In genomic region chr2:30984141-30984540, GRCh38 we compare ENCODE assay signal across 21 cellular contexts.
"Had no signal": no experiment of that assay in that cellular context is flagged by ENCODE, and none has a peak within 500 bp of the region (broad histone marks: within the 10 kb centered on the region; RNA-seq: fewer than 3 reads in every experiment).

No MANE protein-coding gene starts in this region.

- H3K36me3 Mint-ChIP-seq: natural killer cell treated with Interleukin-12 subunit alpha and Interleukin-12 subunit beta and Interleukin-15 and Interleukin-18, amount 100 ng/mL, for 72 hours; type B pancreatic cell had no signal

- H3K27me3 ChIP-seq: colonic mucosa, esophagus squamous epithelium, gastroesophageal sphincter, pancreas, stomach, uterus had no signal

- ATAC-seq: gastroesophageal sphincter; left lobe of liver; lower lobe of right lung; natural killer cell treated with Interleukin-12 subunit alpha and Interleukin-12 subunit beta and Interleukin-15 and Interleukin-18, amount 100 ng/mL, for 72 hours had no signal

- H3K4me3 ChIP-seq: colonic mucosa, esophagus squamous epithelium, gastroesophageal sphincter, hepatocyte, lower lobe of right lung, pancreas, stomach, uterus had no signal

- H3K9me3 ChIP-seq: colonic mucosa, esophagus squamous epithelium, gastroesophageal sphincter, lower lobe of right lung, pancreas, stomach, uterus had no signal

- H3K9me3 Mint-ChIP-seq: memory B cell; natural killer cell treated with Interleukin-12 subunit alpha and Interleukin-12 subunit beta and Interleukin-15 and Interleukin-18, amount 100 ng/mL, for 72 hours; type B pancreatic cell had no signal

- H3K27ac ChIP-seq: colonic mucosa, esophagus squamous epithelium, gastroesophageal sphincter, hepatocyte, lower lobe of right lung, pancreas, stomach, uterus had no signal

- H3K27me3 Mint-ChIP-seq: memory B cell had no signal

- H3K4me1 ChIP-seq: colonic mucosa, lower lobe of right lung, pancreas had no signal

- H3K27ac Mint-ChIP-seq: memory B cell; natural killer cell treated with Interleukin-12 subunit alpha and Interleukin-12 subunit beta and Interleukin-15 and Interleukin-18, amount 100 ng/mL, for 72 hours; type B pancreatic cell had no signal

- DNase-seq: cerebellar nuclear complex; colonic mucosa; dermis blood vessel endothelial cell; esophagus squamous epithelium; foreskin fibroblast; glutamatergic neuron; lower lobe of right lung; midbrain; occipital lobe; small intestine; stimulated activated CD4-positive, alpha-beta T cell treated with anti-CD3 and anti-CD28 coated beads, Interleukin-12 subunit alpha, Interleukin-12 subunit beta, amount 100 ng/mL, for 4 hours; stimulated activated naive CD4-positive, alpha-beta T cell; stomach; uterus had no signal

- H3K36me3 ChIP-seq: colonic mucosa, gastroesophageal sphincter, lower lobe of right lung, pancreas, stomach, uterus had no signal

- H3K4me3 Mint-ChIP-seq: memory B cell; natural killer cell treated with Interleukin-12 subunit alpha and Interleukin-12 subunit beta and Interleukin-15 and Interleukin-18, amount 100 ng/mL, for 72 hours; type B pancreatic cell had no signal

- H3K4me1 Mint-ChIP-seq: memory B cell had no signal
